Comparison of ENCODE assay signal across 15 cellular contexts in the genomic region with DNA sequence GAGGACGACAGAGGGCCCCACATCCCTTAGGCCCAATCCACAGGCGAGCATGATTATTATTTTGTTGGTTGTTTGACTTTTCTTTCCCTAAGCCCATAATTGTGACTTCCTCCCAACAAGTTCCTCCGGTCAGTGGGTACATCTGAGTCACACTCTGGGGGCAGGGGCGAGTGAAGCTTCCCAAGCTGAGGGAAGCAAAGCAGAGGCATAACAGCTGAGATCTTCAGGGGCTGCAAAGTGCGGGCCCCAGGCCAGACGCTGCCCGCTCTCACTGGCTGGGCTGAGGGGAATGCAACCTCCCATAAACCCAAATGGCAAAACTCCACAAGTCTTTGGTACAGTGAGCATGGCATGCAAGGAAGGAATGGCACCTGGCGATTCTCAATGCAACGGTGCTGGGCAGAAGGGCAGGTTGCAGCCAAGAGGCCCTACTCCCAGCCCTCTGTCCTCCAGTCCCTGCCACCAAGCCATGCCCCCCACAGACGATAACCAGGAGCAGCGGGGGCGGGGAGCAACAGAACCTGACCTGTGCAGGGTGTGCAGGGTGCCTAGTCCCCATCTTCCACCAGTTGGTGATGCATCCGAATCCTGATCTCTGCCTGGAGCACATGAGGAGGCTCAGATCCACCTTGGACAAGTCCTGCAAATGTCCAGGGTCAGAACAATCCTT. TPM values are rescaled to one million over a fixed set of nuclear protein-coding genes. Genes with fewer than 3 reads are reported as not detected.
A peak's percentile ranks its signal among the peaks of the same experiment; 100 is the strongest.
DNase-seq lines count a peak whose midpoint lies in the region; ATAC-seq and TF ChIP-seq lines count a peak whose summit lies in the region.
"Had no signal": no experiment of that assay in that cellular context is flagged by ENCODE, and none has a peak within 500 bp of the region (broad histone marks: within the 10 kb centered on the region; RNA-seq: fewer than 3 reads in every experiment).

No MANE protein-coding gene starts in this region.

- TF ChIP-seq POLR2A in sigmoid colon (IDR thresholded peaks at IDR 0.05), result no peak

- peak overlapping the region; percentile 78 for H3K27ac ChIP-seq in PC-3 (ENCODE audit: low read length)
- peak overlapping the region in 3 of 4 donors; percentile 50 to 67 (median 53) for H3K27ac ChIP-seq in sigmoid colon

- no peaks in the 10 kb centered on the region for H3K36me3 Mint-ChIP-seq in immature natural killer cell

- H4K20me1 ChIP-seq in PC-3 (ENCODE audit: low read length), result 0 out of 2 replicates have a peak, but pooled peaks cover 4% of the 10 kb centered on the region

- no peaks in the 10 kb centered on the region for H3K9me2 ChIP-seq in PC-3 (replicated peaks; ENCODE audit: low read length)

- WGBS in sigmoid colon, 2 donors, result 91 to 92% methylated on average over 13 of the region's 13 CpGs

- peak overlapping the region; percentile 12; the same call in 1 of the 2 replicates for H3K4me3 ChIP-seq in PC-3 (ENCODE audit: low read length)
- H3K4me3 ChIP-seq in fibroblast of mammary gland (ENCODE audit: control insufficient read depth, low read depth, low read length), result no peak overlapping the region
- H3K4me3 ChIP-seq in sigmoid colon, result no peak overlapping the region
- H3K4me3 ChIP-seq: BLaER1 treated with 17β-estradiol and CSF1 and Interleukin-3, amounts not matched to agents 10 nM and 100 nM had no signal

- H2AFZ ChIP-seq in PC-3 (ENCODE audit: low read length), result no peak overlapping the region

- H3K79me2 ChIP-seq in PC-3 (ENCODE audit: low read length), result peaks cover 87% of the 10 kb centered on the region

- H3K4me3 Mint-ChIP-seq in immature natural killer cell, result no peak overlapping the region
- H3K4me3 Mint-ChIP-seq: activated CD4-positive, alpha-beta T cell treated with anti-CD3 and anti-CD28 coated beads, Interleukin-2, amount 10 ng/mL, durations not matched to agents 7 days and 5 days; activated T-helper 1 cell treated with anti-CD3 and anti-CD28 coated beads, Interleukin-12 subunit alpha, Interleukin-12 subunit beta, Interleukin-2, Interleukin-4 antibody, amounts not matched to agents 30 ng/mL and 10 ng/mL and 1 ng/mL, durations not matched to agents 14 hours and 24 hours and 36 hours had no signal

- no peak; the same call in 1 of the 2 replicates for ATAC-seq in PC-3
- ATAC-seq in HG03159 (IDR thresholded peaks at IDR 0.05; ENCODE audit: unreplicated experiment), result no peak

- POLR2A ChIA-PET in PC-3 (lab: Charles Lee; ENCODE audit: unreplicated experiment), result no interaction called here

- no peaks in the 10 kb centered on the region for H3K4me1 Mint-ChIP-seq in immature natural killer cell
- H3K4me1 Mint-ChIP-seq: activated CD4-positive, alpha-beta T cell treated with anti-CD3 and anti-CD28 coated beads, Interleukin-2, amount 10 ng/mL, durations not matched to agents 7 days and 5 days had no signal

- peaks cover 0 to 2% (median 0%) of the 10 kb centered on the region in 6 donors for H3K9me3 Mint-ChIP-seq in immature natural killer cell
- H3K9me3 Mint-ChIP-seq: activated CD4-positive, alpha-beta T cell treated with anti-CD3 and anti-CD28 coated beads, Interleukin-2, amount 10 ng/mL, durations not matched to agents 7 days and 5 days; activated T-helper 1 cell treated with anti-CD3 and anti-CD28 coated beads, Interleukin-12 subunit alpha, Interleukin-12 subunit beta, Interleukin-2, Interleukin-4 antibody, amounts not matched to agents 30 ng/mL and 10 ng/mL and 1 ng/mL, durations not matched to agents 14 hours and 24 hours and 36 hours had no signal

- BruUV-seq in PC-3 (replicated peaks; lab: Mats Ljungman, UMichigan), result no TSS peak

- peaks cover 0 to 5% (median 0%) of the 10 kb centered on the region in 3 donors for H3K27me3 Mint-ChIP-seq in immature natural killer cell (ENCODE audit: low read depth in 3 of 3)
- H3K27me3 Mint-ChIP-seq: activated CD4-positive, alpha-beta T cell treated with anti-CD3 and anti-CD28 coated beads, Interleukin-2, amount 10 ng/mL, durations not matched to agents 7 days and 5 days had no signal

- H3K27ac Mint-ChIP-seq in immature natural killer cell, result no peak overlapping the region
- H3K27ac Mint-ChIP-seq: activated CD4-positive, alpha-beta T cell treated with anti-CD3 and anti-CD28 coated beads, Interleukin-2, amount 10 ng/mL, durations not matched to agents 7 days and 5 days; activated T-helper 1 cell treated with anti-CD3 and anti-CD28 coated beads, Interleukin-12 subunit alpha, Interleukin-12 subunit beta, Interleukin-2, Interleukin-4 antibody, amounts not matched to agents 30 ng/mL and 10 ng/mL and 1 ng/mL, durations not matched to agents 14 hours and 24 hours and 36 hours had no signal

- H3K9ac ChIP-seq in PC-3 (ENCODE audit: low read length), result no peak overlapping the region

- H3K27me3 ChIP-seq in PC-3 (ENCODE audit: low read length), result no peaks in the 10 kb centered on the region
- H3K27me3 ChIP-seq in sigmoid colon, result no peaks in the 10 kb centered on the region
- H3K27me3 ChIP-seq: BLaER1 treated with 17β-estradiol and CSF1 and Interleukin-3, amounts not matched to agents 10 nM and 100 nM had no signal

- H3K36me3 ChIP-seq in PC-3 (ENCODE audit: low read depth, low read length), result peaks cover 17% of the 10 kb centered on the region
- no peaks in the 10 kb centered on the region for H3K36me3 ChIP-seq in sigmoid colon

- H3K4me1 ChIP-seq in PC-3 (ENCODE audit: insufficient read depth, low read length) (peaks cover 42% of the 10 kb centered on the region), sigmoid colon (peaks cover 0 to 38% (median 35%) of the 10 kb centered on the region in 4 donors)

- H3K4me2 ChIP-seq in PC-3 (ENCODE audit: low read length), result peak overlapping the region; percentile 51

- peak; percentile 33 for DNase-seq in ELR (ENCODE audit: low read depth)
- peak; percentile 50 for DNase-seq in PC-3
- DNase-seq in fibroblast of mammary gland (ENCODE audit: low read depth), result peak; percentile 57
- no peak for DNase-seq in sigmoid colon
- no peak for DNase-seq in iPS-NIHi11 (ENCODE audit: low spot score)
- no peak for DNase-seq in dedifferentiated amniotic fluid mesenchymal stem cell (ENCODE audit: extremely low spot score)
- DNase-seq in immature natural killer cell, result no peak
- DNase-seq: activated CD4-positive, alpha-beta T cell treated with anti-CD3 and anti-CD28 coated beads, Interleukin-2, amount 10 ng/mL, durations not matched to agents 7 days and 5 days; amniotic stem cell; DMS79; mesendoderm; NCI-H1417 had no signal

- no peak for TF ChIP-seq EP300 in sigmoid colon (IDR thresholded peaks at IDR 0.05)

- intact Hi-C loops in PC-3 (cut with micrococcal nuclease), result no loop called here
- intact Hi-C loops in sigmoid colon (cut with DNase I), result no loop called here

- H3K9me3 ChIP-seq in PC-3 (ENCODE audit: low read length) (no peaks in the 10 kb centered on the region), sigmoid colon (no peaks in the 10 kb centered on the region)

- no peaks in the 10 kb centered on the region for H3F3A ChIP-seq in PC-3 (ENCODE audit: low read length, unreplicated experiment)

- no peak for TF ChIP-seq CTCF in PC-3 (conservative IDR thresholded peaks at IDR 0.05; ENCODE audit: low read depth, low read length)
- no peak for TF ChIP-seq CTCF in fibroblast of mammary gland (conservative IDR thresholded peaks at IDR 0.05; ENCODE audit: control insufficient read depth, insufficient read depth, low read depth, low read length)
- TF ChIP-seq CTCF in sigmoid colon (IDR thresholded peaks at IDR 0.05), result no peak

- CTCF ChIA-PET in PC-3 (lab: Charles Lee), result no interaction called here

RNA-seq across cellular contexts. Expression of a gene that starts 25.3 kb away (rescaled TPM):
- 71.4 and 72.3 TPM in 2 replicates for total RNA-seq in PC-3 (2014; rRNA removed)
- 10 to 100 TPM; 17.8 to 43.8 (median 28.2) TPM for total RNA-seq in sigmoid colon
- 10 to 100 TPM; 17.4 to 29.6 (median 28.8) TPM for polyA plus RNA-seq in sigmoid colon
- polyA plus RNA-seq in immature natural killer cell, result under 1 TPM in 1 of 3 donors, not detected in 2; 0.19 TPM
- total RNA-seq: activated CD4-positive, alpha-beta T cell treated with anti-CD3 and anti-CD28 coated beads, Interleukin-2, amount 10 ng/mL, durations not matched to agents 7 days and 5 days had no signal

Comparison
In these comparisons a context has a peak if more than half of its experiments do, and no peak if none do; other contexts are left out.
1. DNase-seq: peak in ELR (single experiment), PC-3 (single experiment) and fibroblast of mammary gland (single experiment); none in sigmoid colon (single experiment), iPS-NIHi11 (single experiment), dedifferentiated amniotic fluid mesenchymal stem cell (single experiment) and immature natural killer cell (0 of 3).